In the genomic region with DNA sequence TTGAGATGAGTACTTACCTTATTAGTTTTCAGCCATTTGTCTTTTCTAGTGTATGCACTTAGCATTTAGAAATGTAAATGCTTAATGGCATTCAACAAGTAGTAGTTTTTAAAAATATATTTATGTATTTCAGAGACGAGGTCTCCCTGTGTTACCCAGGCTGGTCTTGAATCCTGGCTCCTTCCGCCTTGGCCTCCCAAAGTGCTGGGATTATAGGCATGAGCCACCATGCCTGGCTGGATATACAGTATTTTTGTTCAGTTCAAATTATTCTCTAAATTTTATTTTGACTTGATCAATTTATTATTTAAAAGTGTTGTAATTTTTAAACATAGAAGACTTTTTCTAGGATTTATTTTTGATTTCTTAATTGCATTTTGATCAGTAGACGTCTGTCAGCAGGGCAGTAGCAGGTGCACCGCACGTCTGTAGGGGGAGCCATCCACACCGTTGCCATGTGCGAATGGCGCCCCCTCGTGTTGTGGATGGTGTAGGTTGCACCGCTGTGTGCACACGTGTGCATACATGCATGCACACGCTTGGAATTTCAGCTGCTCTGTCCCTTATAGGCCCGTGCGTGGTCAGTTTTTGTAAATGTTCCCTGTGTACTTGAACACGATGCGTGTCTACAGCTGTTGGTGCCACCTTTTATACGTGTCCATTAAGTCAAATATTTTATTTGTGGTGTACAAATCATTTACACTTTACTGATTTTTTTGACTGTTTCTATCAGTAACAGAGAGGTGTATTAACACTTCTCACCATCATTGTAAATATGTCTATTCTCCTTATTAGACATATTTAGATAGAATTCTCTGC, we compare ENCODE assay signal across 9 cellular contexts. TPM values are rescaled to one million over a fixed set of nuclear protein-coding genes. Genes with fewer than 3 reads are reported as not detected.
DNase-seq lines count a peak whose midpoint lies in the region; ATAC-seq, FAIRE-seq and TF ChIP-seq lines count a peak whose summit lies in the region.
"Had no signal": no experiment of that assay in that cellular context is flagged by ENCODE, and none has a peak within 500 bp of the region (broad histone marks: within the 10 kb centered on the region; RNA-seq: fewer than 3 reads in every experiment).

No MANE protein-coding gene starts in this region.

- TF ChIP-seq CTCF in mammary epithelial cell (conservative IDR thresholded peaks at IDR 0.05 in 1 of 2, IDR thresholded peaks at IDR 0.05 in 1 of 2; ENCODE audit: extremely low read depth in 1 of 2, insufficient read depth in 1 of 2, low read depth in 1 of 2, low read length in 2 of 2) = peak; percentile 100
- TF ChIP-seq CTCF in kidney (IDR thresholded peaks at IDR 0.05; ENCODE audit: borderline replicate concordance, extremely low read depth, insufficient read depth) = peak; percentile 99

- FAIRE-seq in kidney (lab: Jason Lieb, UNC) = no peak
- FAIRE-seq: frontal cortex had no signal

- intact Hi-C loops in mammary epithelial cell (cut with micrococcal nuclease) (loop anchor here (1.0 to 10.0 kb wide), 6 partner anchors 97 to 406 kb away; no protein-coding TSS in a partner anchor), kidney (cut with DNase I) (loop anchor here (10.0 kb wide), 1 partner anchor 150 kb away; no protein-coding TSS in a partner anchor)

- BruUV-seq in mammary epithelial cell (replicated peaks; lab: Mats Ljungman, UMichigan) = no TSS peak

- dilution Hi-C loops in mammary epithelial cell (cut with HindIII; ENCODE audit: low sequenced_read_pairs) = no loop called here

- ATAC-seq in HG03039 (IDR thresholded peaks at IDR 0.05; ENCODE audit: unreplicated experiment) (peak; percentile 62), HG02840 (IDR thresholded peaks at IDR 0.05; ENCODE audit: low FRiP score, unreplicated experiment) (no peak)

- no peaks in the 10 kb centered on the region for H3K27me3 ChIP-seq in mammary epithelial cell (ENCODE audit: insufficient read depth, low read length)

- peaks cover 4% of the 10 kb centered on the region for H4K20me1 ChIP-seq in mammary epithelial cell (ENCODE audit: insufficient read depth, low read length)

- in situ Hi-C loops in mammary epithelial cell (cut with MboI; ENCODE audit: low sequenced_read_pairs in 2 of 2) = loop anchor here (5.0 to 10.0 kb wide), 3 partner anchors 100 to 150 kb away; a partner anchor contains a TSS

- peaks cover 73% of the 10 kb centered on the region for H3K79me2 ChIP-seq in mammary epithelial cell (ENCODE audit: insufficient read depth, low read length)

- CTCF ChIA-PET in mammary epithelial cell (lab: Charles Lee; ENCODE audit: low non-redundant PET) = interaction anchor here (0.7 to 1.0 kb wide), 3 partner anchors 148 to 509 kb away, joined by 5 to 23 read pairs (median 7); no protein-coding TSS in a partner anchor

- peak overlapping the region; percentile 54 for H2AFZ ChIP-seq in mammary epithelial cell (ENCODE audit: low read depth, low read length)

- peaks cover 5% of the 10 kb centered on the region for H3K4me1 ChIP-seq in mammary epithelial cell (ENCODE audit: insufficient read depth, low read length)
- H3K4me1 ChIP-seq in kidney (ENCODE audit: control insufficient read depth in 1 of 2, insufficient read depth in 1 of 2, low read depth in 1 of 2, low read length in 2 of 2) = no peaks in the 10 kb centered on the region

- H3K4me2 ChIP-seq in mammary epithelial cell (ENCODE audit: insufficient read depth, low read depth, low read length) = peak overlapping the region; percentile 50

- 9% methylated on average over 17 of the region's 17 CpGs for WGBS in mammary epithelial cell (ENCODE audit: low coverage, missing lambda C conversion rate)

- H3K4me3 ChIP-seq in mammary epithelial cell (replicated peaks in 1 of 3; ENCODE audit: insufficient read depth in 1 of 3, low read depth in 2 of 3, low read length in 3 of 3) (no peak overlapping the region), kidney (ENCODE audit: low read length in 2 of 2) (no peak overlapping the region)

- H3K9me3 ChIP-seq in mammary epithelial cell (replicated peaks; ENCODE audit: insufficient read depth, low read length) (no peaks in the 10 kb centered on the region), kidney (ENCODE audit: control insufficient read depth in 1 of 2, low read length in 2 of 2) (no peaks in the 10 kb centered on the region)

- H3K27ac ChIP-seq in mammary epithelial cell (ENCODE audit: insufficient read depth, low read depth, low read length) (peak overlapping the region; percentile 16), kidney (ENCODE audit: low read depth in 2 of 2, low read length in 2 of 2) (no peak overlapping the region)

- no peaks in the 10 kb centered on the region for H3K36me3 ChIP-seq in mammary epithelial cell (ENCODE audit: insufficient read depth, low read length)
- no peaks in the 10 kb centered on the region for H3K36me3 ChIP-seq in kidney (ENCODE audit: control insufficient read depth in 1 of 2, insufficient read depth in 2 of 2, low read length in 2 of 2)

- DNase-seq in GM03348 (ENCODE audit: low spot score) (peak; percentile 94), NCI-H345 (lab: John Stamatoyannopoulos, UW) (peak; percentile 91), mammary epithelial cell (peak; percentile 75), kidney (peak; percentile 88)
- peak; percentile 86 for DNase-seq in activated CD4-positive, CD25-positive, alpha-beta regulatory T cell treated with anti-CD3 and anti-CD28 coated beads, Interleukin-2, amount 50 U/mL, for 16 hours (ENCODE audit: low read depth, low spot score)
- DNase-seq in stimulated activated CD4-positive, alpha-beta T cell treated with anti-CD3 and anti-CD28 coated beads, Interleukin-1b, Interleukin-23, amount 100 ng/mL, for 48 hours = peak; percentile 90

- H3K9ac ChIP-seq in mammary epithelial cell (ENCODE audit: insufficient read depth, low read length) (no peak overlapping the region), kidney (ENCODE audit: low read length in 2 of 2) (no peak overlapping the region)

RNA-seq across cellular contexts. Expression of a gene that starts 30.6 kb away (rescaled TPM):
- 10 to 100 TPM; 35.8 to 36.7 TPM for total RNA-seq in mammary epithelial cell
- polyA plus RNA-seq in mammary epithelial cell = 11.6 TPM
- polyA minus RNA-seq in mammary epithelial cell = 84.2 TPM
- total RNA-seq in kidney = 37.6 TPM
- polyA plus RNA-seq in kidney (ENCODE audit: insufficient read depth, low read depth, low replicate concordance) = 5.5 TPM
